Comparison of ENCODE assay signal across 10 cellular contexts in genomic region chr4:15690020-15690809, GRCh38. TPM values are rescaled to one million over a fixed set of nuclear protein-coding genes. Genes with fewer than 3 reads are reported as not detected.
DNase-seq lines count a peak whose midpoint lies in the region; ATAC-seq and TF ChIP-seq lines count a peak whose summit lies in the region.
"Had no signal": no experiment of that assay in that cellular context is flagged by ENCODE, and none has a peak within 500 bp of the region (broad histone marks: within the 10 kb centered on the region; RNA-seq: fewer than 3 reads in every experiment).

No MANE protein-coding gene starts in this region.

- H3K4me3 Mint-ChIP-seq in WTC11 = no peak overlapping the region
- H3K4me3 Mint-ChIP-seq: stimulated activated naive CD8-positive, alpha-beta T cell treated with anti-CD3 and anti-CD28 coated beads, Interleukin-15, Interleukin-2, amounts not matched to agents 100 ng/mL and 50 ng/mL, for 24 hours had no signal

- H2AFZ ChIP-seq in hepatocyte = no peak overlapping the region

- ATAC-seq in WTC11 (peak; percentile 78), HG03442 (IDR thresholded peaks at IDR 0.05; ENCODE audit: unreplicated experiment) (no peak), GM18498 (IDR thresholded peaks at IDR 0.05; ENCODE audit: unreplicated experiment) (no peak)

- H3K27me3 ChIP-seq in hepatocyte = no peaks in the 10 kb centered on the region

- POLR2A ChIA-PET in WTC11 (lab: Charles Lee) = no interaction called here

- H3K36me3 Mint-ChIP-seq in WTC11 = peaks cover 23% of the 10 kb centered on the region

- peaks cover 14% of the 10 kb centered on the region for H3K4me1 ChIP-seq in hepatocyte (ENCODE audit: insufficient read depth)

- peaks cover 14% of the 10 kb centered on the region; the same call in 1 of the 2 replicates for H3K9me3 Mint-ChIP-seq in WTC11
- H3K9me3 Mint-ChIP-seq: stimulated activated naive CD8-positive, alpha-beta T cell treated with anti-CD3 and anti-CD28 coated beads, Interleukin-15, Interleukin-2, amounts not matched to agents 100 ng/mL and 50 ng/mL, for 24 hours had no signal

- CTCF ChIA-PET in WTC11 (lab: Charles Lee) = no interaction called here

- H3K27me3 Mint-ChIP-seq in WTC11 (ENCODE audit: low read depth) = no peaks in the 10 kb centered on the region
- H3K27me3 Mint-ChIP-seq: stimulated activated naive CD8-positive, alpha-beta T cell treated with anti-CD3 and anti-CD28 coated beads, Interleukin-15, Interleukin-2, amounts not matched to agents 100 ng/mL and 50 ng/mL, for 24 hours had no signal

- H3K27ac ChIP-seq in hepatocyte (peak overlapping the region; percentile 91), temporal lobe (ENCODE audit: low read depth, low read length) (peak overlapping the region; percentile 75)

- peak overlapping the region; percentile 69; the same call in 1 of the 2 replicates for H3K27ac Mint-ChIP-seq in WTC11
- H3K27ac Mint-ChIP-seq: stimulated activated naive CD8-positive, alpha-beta T cell treated with anti-CD3 and anti-CD28 coated beads, Interleukin-15, Interleukin-2, amounts not matched to agents 100 ng/mL and 50 ng/mL, for 24 hours had no signal

- 38% methylated on average over 7 of the region's 7 CpGs for WGBS in hepatocyte (ENCODE audit: low lambda C conversion rate, missing lambda C conversion rate)

- DNase-seq in HT1080 (ENCODE audit: low read depth) (peak; percentile 94), WTC11 (ENCODE audit: low spot score) (no peak), hepatocyte (ENCODE audit: low spot score) (peak; percentile 76)
- DNase-seq in activated CD4-positive, alpha-beta T cell treated with anti-CD3 and anti-CD28 coated beads for 1 hour = no peak
- no peak for DNase-seq in activated CD4-positive, alpha-beta T cell treated with anti-CD3 and anti-CD28 coated beads for 4 hours
- DNase-seq: NCI-H2029 had no signal

- no peak overlapping the region for H3K4me3 ChIP-seq in hepatocyte

- no peaks in the 10 kb centered on the region for H3K9me3 ChIP-seq in hepatocyte (ENCODE audit: low read depth)

- peaks cover 3% of the 10 kb centered on the region for H3K79me2 ChIP-seq in hepatocyte

- H3K4me2 ChIP-seq in hepatocyte = peak overlapping the region; percentile 58

- H3K36me3 ChIP-seq in hepatocyte (replicated peaks; ENCODE audit: insufficient read depth, low read depth) = no peaks in the 10 kb centered on the region

- TF ChIP-seq CTCF in WTC11 (IDR thresholded peaks at IDR 0.05) (no peak), hepatocyte (IDR thresholded peaks at IDR 0.05; ENCODE audit: poor library complexity) (no peak)

- H4K20me1 ChIP-seq in hepatocyte (ENCODE audit: insufficient read depth, poor library complexity, severe bottlenecking) = no peaks in the 10 kb centered on the region

- H3K9me2 ChIP-seq in hepatocyte (replicated peaks; ENCODE audit: insufficient read depth) = no peaks in the 10 kb centered on the region

- H3K4me1 Mint-ChIP-seq in WTC11 = peaks cover 42% of the 10 kb centered on the region

TF ChIP-seq in WTC11, 78 proteins besides CTCF, POLR2A, EP300 and RAD21:
- TF ChIP-seq NFYB (CRISPR knock-in tag; conservative IDR thresholded peaks at IDR 0.05; ENCODE audit: low read depth) (no peak), TEAD1 (CRISPR knock-in tag; IDR thresholded peaks at IDR 0.05) (no peak), FOXP1 (CRISPR knock-in tag; IDR thresholded peaks at IDR 0.05; ENCODE audit: borderline replicate concordance) (no peak), HMGXB4 (CRISPR knock-in tag; IDR thresholded peaks at IDR 0.05) (no peak), PRRX2 (CRISPR knock-in tag; IDR thresholded peaks at IDR 0.05) (no peak; the same call in 1 of the 2 replicates), ESRRA (CRISPR knock-in tag; IDR thresholded peaks at IDR 0.05; ENCODE audit: borderline replicate concordance) (no peak), TP53 (CRISPR knock-in tag; IDR thresholded peaks at IDR 0.05) (no peak), JAZF1 (CRISPR knock-in tag; IDR thresholded peaks at IDR 0.05) (no peak), NFATC4 (CRISPR knock-in tag; IDR thresholded peaks at IDR 0.05) (no peak), MAX (CRISPR knock-in tag; IDR thresholded peaks at IDR 0.05) (no peak), FOXJ3 (CRISPR knock-in tag; IDR thresholded peaks at IDR 0.05; ENCODE audit: borderline replicate concordance) (no peak), MYBL2 (CRISPR knock-in tag; IDR thresholded peaks at IDR 0.05) (no peak), EMX1 (CRISPR knock-in tag; IDR thresholded peaks at IDR 0.05) (no peak), CREM (CRISPR knock-in tag; IDR thresholded peaks at IDR 0.05) (no peak)

RNA-seq across cellular contexts. Expression of gene FAM200B, which starts 8.6 kb away (rescaled TPM):
- 55.8 and 88.4 TPM in 2 replicates for total RNA-seq in HT1080 (2014; rRNA removed; shearing (Covaris generic))
- polyA plus RNA-seq in HT1080 (2015; cell fraction: cytosol; rRNA removed) = 77.5 and 86.4 TPM in 2 replicates
- polyA plus RNA-seq in HT1080 (2015; cell fraction: nucleus; rRNA removed) = 33.3 and 48.6 TPM in 2 replicates
- total RNA-seq in WTC11 (2021) (22.9 to 28.4 TPM (median 25.8 TPM) in 3 replicates), hepatocyte (52.2 and 54.0 TPM in 2 replicates), temporal lobe (64.7 TPM)
- polyA plus RNA-seq in hepatocyte = 51.8 and 64.2 TPM in 2 replicates

RNA-seq across cellular contexts. Expression of gene BST1, which starts 12.7 kb away (rescaled TPM):
- 0.13 and 0.43 TPM in 2 replicates for total RNA-seq in HT1080 (2014; rRNA removed; shearing (Covaris generic))
- polyA plus RNA-seq in HT1080 (2015; cell fraction: cytosol; rRNA removed) = 0.33 and 0.49 TPM in 2 replicates
- 0.17 TPM in 1 of 2 replicates, not detected in the other for polyA plus RNA-seq in HT1080 (2015; cell fraction: nucleus; rRNA removed)
- total RNA-seq in WTC11 (2021) = 1.1 to 1.9 TPM (median 1.4 TPM) in 3 replicates
- total RNA-seq in hepatocyte = 3.5 and 4.1 TPM in 2 replicates
- 2.4 and 3.7 TPM in 2 replicates for polyA plus RNA-seq in hepatocyte
- 2.7 TPM for total RNA-seq in temporal lobe

RNA-seq across cellular contexts. Expression of gene FBXL5, which starts 35.1 kb away (rescaled TPM):
- total RNA-seq in HT1080 (2014; rRNA removed; shearing (Covaris generic)) = 83.0 and 95.5 TPM in 2 replicates
- polyA plus RNA-seq in HT1080 (2015; cell fraction: cytosol; rRNA removed) = 47.6 and 53.6 TPM in 2 replicates
- polyA plus RNA-seq in HT1080 (2015; cell fraction: nucleus; rRNA removed) = 59.6 and 61.3 TPM in 2 replicates
- 57.0 to 69.6 TPM (median 61.9 TPM) in 3 replicates for total RNA-seq in WTC11 (2021)
- total RNA-seq in hepatocyte = 80.9 and 90.2 TPM in 2 replicates
- 41.2 and 42.2 TPM in 2 replicates for polyA plus RNA-seq in hepatocyte
- total RNA-seq in temporal lobe = 142 TPM

Comparison
In these comparisons a context has a peak if more than half of its experiments do, and no peak if none do; other contexts are left out.
1. DNase-seq: peak in HT1080 (single experiment) and hepatocyte (single experiment); none in WTC11 (single experiment), activated CD4-positive, alpha-beta T cell treated with anti-CD3 and anti-CD28 coated beads for 1 hour (single experiment) and activated CD4-positive, alpha-beta T cell treated with anti-CD3 and anti-CD28 coated beads for 4 hours (0 of 2).